ENCODE assay signal across 13 cellular contexts in the genomic region with DNA sequence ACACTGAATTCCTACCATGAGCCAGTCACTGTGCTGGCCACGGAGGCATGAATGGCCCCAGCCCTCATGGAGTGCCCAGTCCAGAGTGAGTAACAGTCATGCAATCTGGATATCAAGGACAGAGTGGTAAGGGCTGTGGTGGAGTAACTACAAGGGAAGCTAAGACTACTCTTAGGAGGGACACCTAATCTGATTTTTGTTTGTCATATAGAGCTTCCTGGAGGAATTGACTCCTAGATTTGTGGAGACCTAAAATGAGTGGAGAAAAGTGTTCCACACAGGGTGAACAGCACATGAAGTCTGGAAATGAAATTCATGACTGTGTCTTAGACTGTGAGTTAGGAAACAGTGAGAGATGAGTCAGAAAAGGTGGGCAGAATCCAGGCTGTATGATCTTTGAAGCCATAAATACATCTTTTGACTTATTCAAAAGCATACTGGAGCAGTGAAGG.
A peak's percentile ranks its signal among the peaks of the same experiment; 100 is the strongest.
DNase-seq lines count a peak whose midpoint lies in the region; ATAC-seq and TF ChIP-seq lines count a peak whose summit lies in the region.
"Had no signal": no experiment of that assay in that cellular context is flagged by ENCODE, and none has a peak within 500 bp of the region (broad histone marks: within the 10 kb centered on the region; RNA-seq: fewer than 3 reads in every experiment).

No MANE protein-coding gene starts in this region.

- in situ Hi-C loops in Panc1 (cut with HindIII; ENCODE audit: low pct_unique_long_range_greater_than_20kb, low sequenced_read_pairs): no loop called here
- in situ Hi-C loops in GM13976 (cut with MboI; ENCODE audit: low sequenced_read_pairs, unreplicated experiment): no loop called here

- H3K23ac ChIP-seq in trophoblast cell (ENCODE audit: low read length): no peak overlapping the region

- H3K18ac ChIP-seq in trophoblast cell (ENCODE audit: low read length): no peak overlapping the region

- CTCF ChIA-PET in Panc1 (lab: Charles Lee): no interaction called here

- WGBS in trophoblast cell (ENCODE audit: extremely low coverage, insufficient coverage, insufficient read length): no CpG with 5 or more reads among the region's 1 CpG

- H3K14ac ChIP-seq in trophoblast cell (ENCODE audit: low read length): no peak overlapping the region

- H2AFZ ChIP-seq in trophoblast cell (ENCODE audit: insufficient read depth, low read length, poor library complexity): no peak overlapping the region

- H2BK5ac ChIP-seq in trophoblast cell (ENCODE audit: low read depth, low read length, poor library complexity): no peak overlapping the region

- no peak for TF ChIP-seq CTCF in Panc1 (IDR thresholded peaks at IDR 0.05)
- TF ChIP-seq CTCF in epithelial cell of proximal tubule (conservative IDR thresholded peaks at IDR 0.05; ENCODE audit: low read depth, low read length): no peak
- TF ChIP-seq CTCF in GM13976 (IDR thresholded peaks at IDR 0.05; ENCODE audit: borderline replicate concordance, control extremely low read depth, extremely low read depth, insufficient read depth, missing control alignments): no peak

- no peak overlapping the region for H4K12ac ChIP-seq in trophoblast cell (ENCODE audit: low read depth, low read length)

- H4K91ac ChIP-seq in trophoblast cell (ENCODE audit: low read depth, low read length): no peak overlapping the region

- H3K4me1 ChIP-seq in Panc1 (ENCODE audit: control insufficient read depth, insufficient read depth, low read length): no peaks in the 10 kb centered on the region
- no peaks in the 10 kb centered on the region for H3K4me1 ChIP-seq in trophoblast cell (ENCODE audit: control insufficient read depth in 1 of 2, insufficient read depth in 2 of 2, low read length in 2 of 2)
- H3K4me1 ChIP-seq: body of pancreas, right atrium auricular region had no signal

- H3K4me2 ChIP-seq in trophoblast cell (ENCODE audit: low read length): no peak overlapping the region

- no TSS peak for BruUV-seq in Panc1 (replicated peaks; lab: Mats Ljungman, UMichigan)

- peak; percentile 64 for DNase-seq in EL
- no peak for DNase-seq in Panc1 (ENCODE audit: low read depth, low spot score)
- peak; percentile 37 for DNase-seq in epithelial cell of proximal tubule (ENCODE audit: low read depth)
- DNase-seq in trophoblast cell: peak; percentile 33 to 45
- no peak for DNase-seq in stimulated activated CD4-positive, alpha-beta T cell treated with anti-CD3 and anti-CD28 coated beads, Interleukin-15, amount 100 ng/mL, for 24 hours
- DNase-seq in SIG-M5 treated with dmso at 0.1 percent for 504 hours (lab: John Stamatoyannopoulos, UW; ENCODE audit: unreplicated experiment): no peak
- DNase-seq in GM13976 (ENCODE audit: low spot score): no peak
- DNase-seq: activated CD4-positive, alpha-beta T cell treated with anti-CD3 and anti-CD28 coated beads, Interleukin-2, amount 50 U/mL, for 4 hours; body of pancreas; DMS 273 treated with DMSO at 0.1 percent for 48 hours; NCI-H446 treated with DMSO at 0.1 percent for 48 hours had no signal

- 0 out of 2 replicates have a peak, but pooled peaks have one; percentile 26 for ATAC-seq in Panc1
- no peak for ATAC-seq in GM21381 (IDR thresholded peaks at IDR 0.05; ENCODE audit: unreplicated experiment)
- ATAC-seq: body of pancreas had no signal

- no peaks in the 10 kb centered on the region for H3K79me1 ChIP-seq in trophoblast cell (ENCODE audit: low read length)

- H3K4me3 ChIP-seq in Panc1 (ENCODE audit: low read depth in 2 of 2, low read length in 2 of 2) (no peak overlapping the region), epithelial cell of proximal tubule (ENCODE audit: low read depth, low read length) (no peak overlapping the region), trophoblast cell (ENCODE audit: low read depth, low read length) (no peak overlapping the region)
- H3K4me3 ChIP-seq: body of pancreas, right atrium auricular region had no signal

- no peak overlapping the region for H3K4ac ChIP-seq in trophoblast cell (ENCODE audit: low read depth, low read length)

- H3K36me3 ChIP-seq in Panc1 (ENCODE audit: control insufficient read depth, insufficient read depth, low read length) (no peaks in the 10 kb centered on the region), trophoblast cell (ENCODE audit: control insufficient read depth in 1 of 2, insufficient read depth in 2 of 2, low read length in 2 of 2) (no peaks in the 10 kb centered on the region)
- H3K36me3 ChIP-seq: right atrium auricular region had no signal

- H3K27me3 ChIP-seq in Panc1 (ENCODE audit: control insufficient read depth, insufficient read depth, low read length) (no peaks in the 10 kb centered on the region), trophoblast cell (ENCODE audit: insufficient read depth, low read length) (no peaks in the 10 kb centered on the region)
- H3K27me3 ChIP-seq: body of pancreas, right atrium auricular region had no signal

- no peak overlapping the region for H3K9ac ChIP-seq in trophoblast cell (ENCODE audit: low read length)

- H3K79me2 ChIP-seq in trophoblast cell (ENCODE audit: control insufficient read depth, insufficient read depth, low read length, poor library complexity): no peaks in the 10 kb centered on the region

- no peak overlapping the region for H2AK5ac ChIP-seq in trophoblast cell (ENCODE audit: low read length)

- intact Hi-C loops in Panc1 (cut with micrococcal nuclease; ENCODE audit: unreplicated experiment): no loop called here

- no peak overlapping the region for H4K8ac ChIP-seq in trophoblast cell (ENCODE audit: low read depth, low read length)

- no peaks in the 10 kb centered on the region; the same call in 1 of the 2 replicates for H3K9me3 ChIP-seq in Panc1 (ENCODE audit: control insufficient read depth, insufficient read depth, low read depth, low read length)
- H3K9me3 ChIP-seq in trophoblast cell (ENCODE audit: insufficient read depth, low read depth, low read length): no peaks in the 10 kb centered on the region
- H3K9me3 ChIP-seq: body of pancreas had no signal

- POLR2A ChIA-PET in Panc1 (lab: Charles Lee): no interaction called here

- no peak overlapping the region for H2BK120ac ChIP-seq in trophoblast cell (ENCODE audit: insufficient read depth, low read length, poor library complexity)

- H2BK12ac ChIP-seq in trophoblast cell (ENCODE audit: low read length): no peak overlapping the region

- H3K27ac ChIP-seq in Panc1 (ENCODE audit: low read length) (no peak overlapping the region), trophoblast cell (ENCODE audit: low read depth, low read length) (no peak overlapping the region)
- H3K27ac ChIP-seq: body of pancreas, right atrium auricular region had no signal

Comparison
In these comparisons a context has a peak if more than half of its experiments do, and no peak if none do; other contexts are left out.
1. DNase-seq: peak in EL (single experiment), epithelial cell of proximal tubule (single experiment) and trophoblast cell (2 of 2); none in Panc1 (single experiment), stimulated activated CD4-positive, alpha-beta T cell treated with anti-CD3 and anti-CD28 coated beads, Interleukin-15, amount 100 ng/mL, for 24 hours (single experiment), SIG-M5 treated with dmso at 0.1 percent for 504 hours (single experiment) and GM13976 (single experiment).